In the genomic region with DNA sequence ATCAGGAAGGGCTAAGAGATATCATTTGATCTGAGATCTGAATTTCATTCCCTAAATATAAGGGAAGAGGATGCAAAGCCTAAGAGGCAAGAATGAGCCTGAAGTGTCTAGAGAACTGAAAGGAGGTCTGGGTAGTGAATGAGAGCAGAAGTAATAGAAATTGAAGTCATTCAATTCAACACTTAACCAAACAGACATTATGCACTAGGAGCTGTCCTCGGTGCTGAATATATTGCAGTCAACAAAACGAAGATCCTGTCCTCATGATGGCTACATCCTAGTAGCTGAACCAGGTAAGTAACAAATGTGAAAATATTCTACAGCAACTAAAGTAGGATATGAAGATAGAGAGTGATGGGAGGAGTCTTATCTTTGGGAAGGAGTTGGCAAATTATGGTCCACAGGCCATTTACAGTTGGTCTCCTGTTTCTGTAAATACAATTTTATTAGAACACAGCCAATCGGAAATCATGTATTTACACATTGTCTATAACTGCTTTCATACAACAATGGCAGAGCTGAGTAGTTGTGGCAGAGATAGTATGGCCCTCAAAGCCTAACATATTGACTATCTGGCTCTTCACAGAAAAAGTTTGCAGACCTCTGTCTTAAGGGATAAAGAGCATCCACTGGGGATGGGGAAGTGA, we compare ENCODE assay signal across 10 cellular contexts.
DNase-seq lines count a peak whose midpoint lies in the region; ATAC-seq, FAIRE-seq and TF ChIP-seq lines count a peak whose summit lies in the region.
"Had no signal": no experiment of that assay in that cellular context is flagged by ENCODE, and none has a peak within 500 bp of the region (broad histone marks: within the 10 kb centered on the region; RNA-seq: fewer than 3 reads in every experiment).

No MANE protein-coding gene starts in this region.

- POLR2A ChIA-PET in A549 (lab: Yijun Ruan, JAX) = no interaction called here

- H3K9me3 Mint-ChIP-seq in stimulated activated memory B cell treated with anti-CD40 and anti-IgM and Interleukin-4, amounts not matched to agents 10 μg/mL and 1 μg/mL and 100 μg/mL, for 72 hours = peaks cover 5% of the 10 kb centered on the region
- H3K9me3 Mint-ChIP-seq: activated T-helper 1 cell treated with anti-CD3 and anti-CD28 coated beads, Interleukin-12 subunit alpha, Interleukin-12 subunit beta, Interleukin-2, Interleukin-4 antibody, amounts not matched to agents 30 ng/mL and 10 ng/mL and 1 ng/mL, durations not matched to agents 14 hours and 24 hours and 36 hours; memory B cell had no signal

- no peak overlapping the region for H3K4me3 Mint-ChIP-seq in stimulated activated memory B cell treated with anti-CD40 and anti-IgM and Interleukin-4, amounts not matched to agents 10 μg/mL and 1 μg/mL and 100 μg/mL, for 72 hours
- H3K4me3 Mint-ChIP-seq: activated T-helper 1 cell treated with anti-CD3 and anti-CD28 coated beads, Interleukin-12 subunit alpha, Interleukin-12 subunit beta, Interleukin-2, Interleukin-4 antibody, amounts not matched to agents 30 ng/mL and 10 ng/mL and 1 ng/mL, durations not matched to agents 14 hours and 24 hours and 36 hours; memory B cell had no signal

- H3K27me3 ChIP-seq in HAP-1 (ENCODE audit: low read depth) = no peaks in the 10 kb centered on the region; the same call in 1 of the 2 replicates

- in situ Hi-C loops in HAP-1 (cut with MboI; ENCODE audit: low sequenced_read_pairs) = no loop called here

- H3K4me2 ChIP-seq in A549 = no peak overlapping the region

- no peak for TF ChIP-seq RAD21 in A549 (conservative IDR thresholded peaks at IDR 0.05 in 1 of 2, IDR thresholded peaks at IDR 0.05 in 1 of 2)

- FAIRE-seq in A549 (lab: Jason Lieb, UNC) = no peak

- H3K36me3 Mint-ChIP-seq in stimulated activated memory B cell treated with anti-CD40 and anti-IgM and Interleukin-4, amounts not matched to agents 10 μg/mL and 1 μg/mL and 100 μg/mL, for 72 hours = no peaks in the 10 kb centered on the region
- H3K36me3 Mint-ChIP-seq: memory B cell had no signal

- no peak overlapping the region for H3K27ac Mint-ChIP-seq in stimulated activated memory B cell treated with anti-CD40 and anti-IgM and Interleukin-4, amounts not matched to agents 10 μg/mL and 1 μg/mL and 100 μg/mL, for 72 hours
- H3K27ac Mint-ChIP-seq: activated T-helper 1 cell treated with anti-CD3 and anti-CD28 coated beads, Interleukin-12 subunit alpha, Interleukin-12 subunit beta, Interleukin-2, Interleukin-4 antibody, amounts not matched to agents 30 ng/mL and 10 ng/mL and 1 ng/mL, durations not matched to agents 14 hours and 24 hours and 36 hours; memory B cell had no signal

- H3K27me3 Mint-ChIP-seq in stimulated activated memory B cell treated with anti-CD40 and anti-IgM and Interleukin-4, amounts not matched to agents 10 μg/mL and 1 μg/mL and 100 μg/mL, for 72 hours = no peaks in the 10 kb centered on the region
- H3K27me3 Mint-ChIP-seq: memory B cell had no signal

- no peak for TF ChIP-seq POLR2A in A549 (IDR thresholded peaks at IDR 0.05; ENCODE audit: low read length)

- H3K4me1 ChIP-seq in A549 (no peaks in the 10 kb centered on the region), HAP-1 (no peaks in the 10 kb centered on the region)

- WGBS in A549 (ENCODE audit: missing lambda C conversion rate) = 0% methylated on average over 3 of the region's 3 CpGs

- DNase-seq in A549 (ENCODE audit: low read depth in 1 of 2, low spot score in 1 of 2) (peak in 1 of 2 experiments; percentile 18), HAP-1 (ENCODE audit: low spot score in 2 of 2) (peak; percentile 35 to 69), SK-N-MC (ENCODE audit: low read depth, low spot score) (peak; percentile 20), foreskin melanocyte (peak; percentile 39)
- DNase-seq in activated naive CD4-positive, alpha-beta T cell treated with Interleukin-2 at 50 U/mL for 16 hours = no peak

- no peaks in the 10 kb centered on the region for H3K9me3 ChIP-seq in A549
- H3K9me3 ChIP-seq in HAP-1 = no peaks in the 10 kb centered on the region
- H3K9me3 ChIP-seq in SK-N-MC (ENCODE audit: low read depth, low read length) = no peaks in the 10 kb centered on the region

- no peak overlapping the region for H3K27ac ChIP-seq in A549
- no peak overlapping the region for H3K27ac ChIP-seq in SK-N-MC

- no peak for TF ChIP-seq EP300 in A549 (IDR thresholded peaks at IDR 0.05)

- H3K4me3 ChIP-seq in A549 (no peak overlapping the region), HAP-1 (no peak overlapping the region), SK-N-MC (no peak overlapping the region)

- ATAC-seq in A549 (no peak), GM19023 (IDR thresholded peaks at IDR 0.05; ENCODE audit: unreplicated experiment) (no peak), GM21526 (IDR thresholded peaks at IDR 0.05; ENCODE audit: low FRiP score, unreplicated experiment) (no peak)
- ATAC-seq in stimulated activated memory B cell treated with anti-CD40 and anti-IgM and Interleukin-4, amounts not matched to agents 10 μg/mL and 1 μg/mL and 100 μg/mL, for 72 hours = no peak

- no peak overlapping the region for H3K9ac ChIP-seq in SK-N-MC (ENCODE audit: insufficient read length)

- no peaks in the 10 kb centered on the region for H3K4me1 Mint-ChIP-seq in stimulated activated memory B cell treated with anti-CD40 and anti-IgM and Interleukin-4, amounts not matched to agents 10 μg/mL and 1 μg/mL and 100 μg/mL, for 72 hours
- H3K4me1 Mint-ChIP-seq: memory B cell had no signal

- TF ChIP-seq CTCF in A549 (IDR thresholded peaks at IDR 0.05) = no peak

- H3K36me3 ChIP-seq in HAP-1 (replicated peaks) (no peaks in the 10 kb centered on the region), SK-N-MC (ENCODE audit: insufficient read depth, low read length) (no peaks in the 10 kb centered on the region)

- CTCF ChIA-PET in A549 (lab: Yijun Ruan, JAX) = no interaction called here

TF ChIP-seq in A549, 52 proteins besides CTCF, POLR2A, EP300 and RAD21:
- TF ChIP-seq TFCP2L1 (CRISPR knock-in tag; IDR thresholded peaks at IDR 0.05) = no peak
- TF ChIP-seq, protein P1, sequence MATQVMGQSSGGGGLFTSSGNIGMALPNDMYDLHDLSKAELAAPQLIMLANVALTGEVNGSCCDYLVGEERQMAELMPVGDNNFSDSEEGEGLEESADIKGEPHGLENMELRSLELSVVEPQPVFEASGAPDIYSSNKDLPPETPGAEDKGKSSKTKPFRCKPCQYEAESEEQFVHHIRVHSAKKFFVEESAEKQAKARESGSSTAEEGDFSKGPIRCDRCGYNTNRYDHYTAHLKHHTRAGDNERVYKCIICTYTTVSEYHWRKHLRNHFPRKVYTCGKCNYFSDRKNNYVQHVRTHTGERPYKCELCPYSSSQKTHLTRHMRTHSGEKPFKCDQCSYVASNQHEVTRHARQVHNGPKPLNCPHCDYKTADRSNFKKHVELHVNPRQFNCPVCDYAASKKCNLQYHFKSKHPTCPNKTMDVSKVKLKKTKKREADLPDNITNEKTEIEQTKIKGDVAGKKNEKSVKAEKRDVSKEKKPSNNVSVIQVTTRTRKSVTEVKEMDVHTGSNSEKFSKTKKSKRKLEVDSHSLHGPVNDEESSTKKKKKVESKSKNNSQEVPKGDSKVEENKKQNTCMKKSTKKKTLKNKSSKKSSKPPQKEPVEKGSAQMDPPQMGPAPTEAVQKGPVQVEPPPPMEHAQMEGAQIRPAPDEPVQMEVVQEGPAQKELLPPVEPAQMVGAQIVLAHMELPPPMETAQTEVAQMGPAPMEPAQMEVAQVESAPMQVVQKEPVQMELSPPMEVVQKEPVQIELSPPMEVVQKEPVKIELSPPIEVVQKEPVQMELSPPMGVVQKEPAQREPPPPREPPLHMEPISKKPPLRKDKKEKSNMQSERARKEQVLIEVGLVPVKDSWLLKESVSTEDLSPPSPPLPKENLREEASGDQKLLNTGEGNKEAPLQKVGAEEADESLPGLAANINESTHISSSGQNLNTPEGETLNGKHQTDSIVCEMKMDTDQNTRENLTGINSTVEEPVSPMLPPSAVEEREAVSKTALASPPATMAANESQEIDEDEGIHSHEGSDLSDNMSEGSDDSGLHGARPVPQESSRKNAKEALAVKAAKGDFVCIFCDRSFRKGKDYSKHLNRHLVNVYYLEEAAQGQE (IDR thresholded peaks at IDR 0.05) = peak; percentile 83
